13 cellular contexts compared by ENCODE assay signal in genomic region chr9:133759146-133759900, GRCh38. TPM values are rescaled to one million over a fixed set of nuclear protein-coding genes. Genes with fewer than 3 reads are reported as not detected.
DNase-seq lines count a peak whose midpoint lies in the region; ATAC-seq and TF ChIP-seq lines count a peak whose summit lies in the region.
"Had no signal": no experiment of that assay in that cellular context is flagged by ENCODE, and none has a peak within 500 bp of the region (broad histone marks: within the 10 kb centered on the region; RNA-seq: fewer than 3 reads in every experiment).

No MANE protein-coding gene starts in this region.

- dilution Hi-C loops in IMR-90 (cut with HindIII; ENCODE audit: low sequenced_read_pairs, unreplicated experiment) = no loop called here

- H3K4me1 Mint-ChIP-seq in T-helper 17 cell = no peaks in the 10 kb centered on the region
- H3K4me1 Mint-ChIP-seq: activated CD4-positive, alpha-beta T cell treated with anti-CD3 and anti-CD28 coated beads for 36 hours had no signal

- H3K4me3 ChIP-seq in IMR-90 (ENCODE audit: insufficient read depth, low read depth, low read length) (no peak overlapping the region), coronary artery (no peak overlapping the region), prostate gland (no peak overlapping the region)

- H3K56ac ChIP-seq in IMR-90 (ENCODE audit: extremely low read depth, insufficient read depth, low read length) = no peak overlapping the region

- intact Hi-C loops in IMR-90 (cut with micrococcal nuclease) (no loop called here), prostate gland (cut with DNase I) (no loop called here)

- H4K8ac ChIP-seq in IMR-90 (ENCODE audit: low read depth in 2 of 2, low read length in 2 of 2) = no peak overlapping the region

- H2BK20ac ChIP-seq in IMR-90 (ENCODE audit: low read depth, low read length) = no peak overlapping the region

- TF ChIP-seq POLR2A in IMR-90 (IDR thresholded peaks at IDR 0.05; ENCODE audit: low read depth, low read length) (no peak), prostate gland (IDR thresholded peaks at IDR 0.05) (no peak)

- H4K20me1 ChIP-seq in IMR-90 (ENCODE audit: insufficient read depth, low read length) = no peaks in the 10 kb centered on the region

- H3K27me3 ChIP-seq in IMR-90 (ENCODE audit: control insufficient read depth, insufficient read depth, low read length) = no peaks in the 10 kb centered on the region
- no peaks in the 10 kb centered on the region for H3K27me3 ChIP-seq in prostate gland (replicated peaks; ENCODE audit: insufficient read depth)

- 0 out of 2 replicates have a peak overlapping the region, but pooled peaks have one; percentile 36 for H3K4me2 ChIP-seq in IMR-90 (ENCODE audit: low read depth, low read length)

- H2BK5ac ChIP-seq in IMR-90 (ENCODE audit: low read depth, low read length, poor library complexity, severe bottlenecking) = no peak overlapping the region

- no peak overlapping the region for H3K27ac Mint-ChIP-seq in T-helper 17 cell
- H3K27ac Mint-ChIP-seq: activated CD4-positive, alpha-beta T cell treated with anti-CD3 and anti-CD28 coated beads for 36 hours; activated T-helper 2 cell treated with anti-CD3 and anti-CD28 coated beads, Interferon-gamma antibody, Interleukin-2, Interleukin-4, amounts not matched to agents 10 μg/mL and 5 μg/mL and 100 μg/mL, durations not matched to agents 14 hours and 24 hours and 36 hours had no signal

- no peak overlapping the region for H2BK15ac ChIP-seq in IMR-90 (ENCODE audit: low read depth, low read length)

- TF ChIP-seq RAD21 in IMR-90 (IDR thresholded peaks at IDR 0.05; ENCODE audit: low read length) = no peak

- no peak overlapping the region for H4K5ac ChIP-seq in IMR-90 (ENCODE audit: low read depth, low read length)

- H3K4me1 ChIP-seq in IMR-90 (ENCODE audit: control insufficient read depth, insufficient read depth, low read length) = peaks cover 3% of the 10 kb centered on the region
- no peaks in the 10 kb centered on the region for H3K4me1 ChIP-seq in prostate gland (replicated peaks)

- H2AK9ac ChIP-seq in IMR-90 (replicated peaks; ENCODE audit: low read depth, low read length, poor library complexity) = no peak overlapping the region

- H3K79me1 ChIP-seq in IMR-90 (ENCODE audit: low read depth in 1 of 2, low read length in 2 of 2) = 0 out of 4 replicates have a peak, but pooled peaks cover 0 to 3% of the 10 kb centered on the region in 2 experiments

- no peak overlapping the region for H4K91ac ChIP-seq in IMR-90 (ENCODE audit: insufficient read depth, low read depth, low read length)

- H3K9ac ChIP-seq in IMR-90 (ENCODE audit: low read depth, low read length) = no peak overlapping the region

- peaks cover 4% of the 10 kb centered on the region for H3K27me3 Mint-ChIP-seq in T-helper 17 cell

- H3K18ac ChIP-seq in IMR-90 (ENCODE audit: low read depth, low read length) = no peak overlapping the region

- POLR2A ChIA-PET in IMR-90 (lab: Charles Lee; ENCODE audit: unreplicated experiment) = no interaction called here

- CTCF ChIA-PET in IMR-90 (lab: Yijun Ruan, JAX) = no interaction called here

- peaks cover 9% of the 10 kb centered on the region; the same call in 1 of the 2 replicates for H3K36me3 ChIP-seq in IMR-90 (ENCODE audit: control insufficient read depth, insufficient read depth, low read length)
- H3K36me3 ChIP-seq in prostate gland = no peaks in the 10 kb centered on the region

- no peak overlapping the region for H2BK120ac ChIP-seq in IMR-90 (ENCODE audit: low read depth, low read length)

- H3K36me3 Mint-ChIP-seq in T-helper 17 cell (ENCODE audit: low read depth) = peaks cover 4% of the 10 kb centered on the region

- no peak for DNase-seq in IMR-90
- DNase-seq in coronary artery (ENCODE audit: low spot score) = peak; percentile 72
- DNase-seq in islet precursor cell = peak; percentile 52
- peak; percentile 16 for DNase-seq in stimulated activated CD8-positive, alpha-beta memory T cell treated with anti-CD3 and anti-CD28 coated beads, Interleukin-4, amount 100 ng/mL, for 48 hours
- no peak for DNase-seq in prostate gland (ENCODE audit: low spot score)
- DNase-seq in NCI-H1105 (lab: John Stamatoyannopoulos, UW) = no peak
- no peak for DNase-seq in T-helper 17 cell
- DNase-seq: activated CD4-positive, alpha-beta T cell treated with anti-CD3 and anti-CD28 coated beads for 36 hours; caudate nucleus; NCI-H2107; SW 1271 had no signal

- H2AK5ac ChIP-seq in IMR-90 (ENCODE audit: low read depth, low read length) = no peak overlapping the region

- H3K27ac ChIP-seq in IMR-90 (ENCODE audit: insufficient read depth, low read length) (no peak overlapping the region), coronary artery (no peak overlapping the region), prostate gland (no peak overlapping the region)
- H3K27ac ChIP-seq: epithelial cell of prostate had no signal

- H3K23ac ChIP-seq in IMR-90 (ENCODE audit: low read depth, low read length) = no peak overlapping the region

- no TSS peak for BruUV-seq in IMR-90 (replicated peaks; lab: Mats Ljungman, UMichigan)

- H3K9me1 ChIP-seq in IMR-90 (ENCODE audit: insufficient read depth, low read length) = peaks cover 7% of the 10 kb centered on the region

- H3K14ac ChIP-seq in IMR-90 (replicated peaks; ENCODE audit: low read depth, low read length) = no peak overlapping the region

- H3K9me3 ChIP-seq in IMR-90 (ENCODE audit: control insufficient read depth, insufficient read depth, low read length) = no peaks in the 10 kb centered on the region
- H3K9me3 ChIP-seq in prostate gland = no peaks in the 10 kb centered on the region
- no peaks in the 10 kb centered on the region for H3K9me3 ChIP-seq in T-helper 17 cell (ENCODE audit: control insufficient read depth, low read length, poor library complexity, severe bottlenecking)

- TF ChIP-seq CTCF in IMR-90 (conservative IDR thresholded peaks at IDR 0.05; ENCODE audit: low read depth, low read length) = no peak
- no peak for TF ChIP-seq CTCF in coronary artery (IDR thresholded peaks at IDR 0.05)
- TF ChIP-seq CTCF in prostate gland (IDR thresholded peaks at IDR 0.05) = no peak

- no peak overlapping the region for H3K4me3 Mint-ChIP-seq in T-helper 17 cell
- H3K4me3 Mint-ChIP-seq: activated CD4-positive, alpha-beta T cell treated with anti-CD3 and anti-CD28 coated beads for 36 hours had no signal

- peak; percentile 65 for ATAC-seq in IMR-90 (ENCODE audit: low read depth)
- no peak for ATAC-seq in T-helper 17 cell
- ATAC-seq: activated CD4-positive, alpha-beta T cell treated with anti-CD3 and anti-CD28 coated beads for 36 hours had no signal

- in situ Hi-C loops in IMR-90 (cut with MboI; ENCODE audit: low sequenced_read_pairs) = no loop called here

- no peak overlapping the region for H3K4ac ChIP-seq in IMR-90 (ENCODE audit: low read depth, low read length)

- H2AFZ ChIP-seq in IMR-90 (replicated peaks; ENCODE audit: low read length, poor library complexity) = no peak overlapping the region

- WGBS in IMR-90 (ENCODE audit: extremely low coverage in 2 of 2, insufficient read length in 1 of 2), 2 experiments = no CpG with 5 or more reads among the region's 32 CpGs
- 78% methylated on average over 32 of the region's 32 CpGs for WGBS in prostate gland

TF ChIP-seq in IMR-90, 13 proteins besides CTCF, POLR2A, EP300 and RAD21:
- TF ChIP-seq MXI1 (IDR thresholded peaks at IDR 0.05; ENCODE audit: borderline replicate concordance, low read depth, low read length) (no peak), CEBPB (IDR thresholded peaks at IDR 0.05; ENCODE audit: low read depth, low read length) (no peak), RFX5 (IDR thresholded peaks at IDR 0.05; ENCODE audit: low read depth, low read length) (no peak), FOS (IDR thresholded peaks at IDR 0.05; ENCODE audit: low read depth, low read length) (no peak), BHLHE40 (IDR thresholded peaks at IDR 0.05; ENCODE audit: low read depth, low read length) (no peak), SMC3 (IDR thresholded peaks at IDR 0.05; ENCODE audit: low read depth, low read length) (no peak)
- TF ChIP-seq, protein P1, sequence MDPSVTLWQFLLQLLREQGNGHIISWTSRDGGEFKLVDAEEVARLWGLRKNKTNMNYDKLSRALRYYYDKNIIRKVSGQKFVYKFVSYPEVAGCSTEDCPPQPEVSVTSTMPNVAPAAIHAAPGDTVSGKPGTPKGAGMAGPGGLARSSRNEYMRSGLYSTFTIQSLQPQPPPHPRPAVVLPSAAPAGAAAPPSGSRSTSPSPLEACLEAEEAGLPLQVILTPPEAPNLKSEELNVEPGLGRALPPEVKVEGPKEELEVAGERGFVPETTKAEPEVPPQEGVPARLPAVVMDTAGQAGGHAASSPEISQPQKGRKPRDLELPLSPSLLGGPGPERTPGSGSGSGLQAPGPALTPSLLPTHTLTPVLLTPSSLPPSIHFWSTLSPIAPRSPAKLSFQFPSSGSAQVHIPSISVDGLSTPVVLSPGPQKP (IDR thresholded peaks at IDR 0.05; ENCODE audit: borderline replicate concordance, low read depth, low read length) = no peak

RNA-seq across cellular contexts. Expression of gene SARDH, which starts 21.2 kb away (rescaled TPM):
- total RNA-seq in IMR-90 (2012; rRNA removed) = 4.7 and 5.0 TPM in 2 replicates
- 7.5 and 8.5 TPM in 2 replicates for polyA plus RNA-seq in IMR-90 (2012; rRNA removed)
- 5.0 and 8.3 TPM in 2 replicates for polyA plus RNA-seq in IMR-90 (2012; cell fraction: cytosol; rRNA removed)
- polyA plus RNA-seq in IMR-90 (2012; cell fraction: nucleus; rRNA removed; ENCODE audit: low replicate concordance) = 9.2 and 23.8 TPM in 2 replicates
- 1 to 10 TPM; 6.7 to 7.2 TPM for total RNA-seq in prostate gland
- 1 to 10 TPM; 2.2 to 6.8 TPM for total RNA-seq in T-helper 17 cell

Comparison
In these comparisons a context has a peak if more than half of its experiments do, and no peak if none do; other contexts are left out.
1. DNase-seq: peak in coronary artery (single experiment), islet precursor cell (single experiment) and stimulated activated CD8-positive, alpha-beta memory T cell treated with anti-CD3 and anti-CD28 coated beads, Interleukin-4, amount 100 ng/mL, for 48 hours (single experiment); none in IMR-90 (single experiment), prostate gland (single experiment), NCI-H1105 (single experiment) and T-helper 17 cell (0 of 3).